Comparison of ENCODE assay signal across 24 cellular contexts in genomic region chr2:46409756-46410155, GRCh38.
DNase-seq lines count a peak whose midpoint lies in the region; ATAC-seq, FAIRE-seq and TF ChIP-seq lines count a peak whose summit lies in the region.
"Had no signal": no experiment of that assay in that cellular context is flagged by ENCODE, and none has a peak within 500 bp of the region (broad histone marks: within the 10 kb centered on the region; RNA-seq: fewer than 3 reads in every experiment).

No MANE protein-coding gene starts in this region.

- no peaks in the 10 kb centered on the region for H3K27me3 ChIP-seq in PC-9 (ENCODE audit: insufficient read depth, low read depth)
- H3K27me3 ChIP-seq in right cardiac atrium (ENCODE audit: control insufficient read depth, insufficient read depth), result no peaks in the 10 kb centered on the region
- no peaks in the 10 kb centered on the region for H3K27me3 ChIP-seq in sigmoid colon
- H3K27me3 ChIP-seq: dorsolateral prefrontal cortex, neural progenitor cell had no signal

- H3K27ac ChIP-seq in A549 (peak overlapping the region; percentile 79 to 89), PC-9 (peak overlapping the region; percentile 98), right cardiac atrium (ENCODE audit: low read length) (peak overlapping the region; percentile 32), sigmoid colon (peak overlapping the region; percentile 43 to 66 (median 54))
- H3K27ac ChIP-seq: dorsolateral prefrontal cortex, HL-60, neural progenitor cell had no signal

- TSS peak; percentile 87 for BruUV-seq in PC-9 (replicated peaks; lab: Mats Ljungman, UMichigan)

- no peak overlapping the region for H3K27ac Mint-ChIP-seq in activated naive CD4-positive, alpha-beta T cell treated with anti-CD3 and anti-CD28 coated beads, Interleukin-2, amount 50 U/mL, for 72 hours
- H3K27ac Mint-ChIP-seq: activated naive CD8-positive, alpha-beta T cell; immature natural killer cell; progenitor cell of endocrine pancreas; T-cell had no signal

- CTCF ChIA-PET in A549 (lab: Yijun Ruan, JAX), result interaction anchor here (0.6 to 0.7 kb wide), 3 partner anchors 32 to 361 kb away, joined by 3 read pairs; no protein-coding TSS in a partner anchor
- CTCF ChIA-PET in PC-9 (lab: Charles Lee), result interaction anchor here (0.7 to 0.8 kb wide), 2 partner anchors 49 to 816 kb away, joined by 3 to 5 read pairs; no protein-coding TSS in a partner anchor

- peaks cover 45% of the 10 kb centered on the region for H3K4me1 ChIP-seq in A549
- H3K4me1 ChIP-seq in PC-9 (replicated peaks; ENCODE audit: insufficient read depth), result peaks cover 80% of the 10 kb centered on the region
- peaks cover 6% of the 10 kb centered on the region for H3K4me1 ChIP-seq in right cardiac atrium (ENCODE audit: control insufficient read depth, insufficient read depth, low read length)
- peaks cover 0 to 25% (median 0%) of the 10 kb centered on the region in 4 donors for H3K4me1 ChIP-seq in sigmoid colon
- H3K4me1 ChIP-seq: neural progenitor cell had no signal

- no peak for TF ChIP-seq POLR2A in A549 (IDR thresholded peaks at IDR 0.05; ENCODE audit: low read length)
- no peak for TF ChIP-seq POLR2A in sigmoid colon (IDR thresholded peaks at IDR 0.05)

- DNase-seq in A549 (ENCODE audit: low read depth in 1 of 2, low spot score in 1 of 2) (no peak), PC-9 (no peak), right cardiac atrium (no peak), sigmoid colon (no peak), SK-N-DZ (ENCODE audit: low spot score) (no peak)
- no peak for DNase-seq in activated naive CD4-positive, alpha-beta T cell treated with anti-CD3 and anti-CD28 coated beads, Interleukin-2, amount 50 U/mL, for 72 hours (ENCODE audit: low spot score in 2 of 2)
- no peak for DNase-seq in activated T-cell treated with anti-CD3 and anti-CD28 coated beads, Interleukin-2, amount 50 U/mL, for 1 hour
- DNase-seq: activated CD4-positive, alpha-beta T cell treated with anti-CD3 and anti-CD28 coated beads, Interleukin-2, amount 50 U/mL, for 4 hours; activated CD4-positive, CD25-positive, alpha-beta regulatory T cell; C1 segment of cervical spinal cord; hippocampal formation; immature natural killer cell; SIG-M5; stimulated activated CD4-positive, alpha-beta T cell treated with anti-CD3 and anti-CD28 coated beads, Interleukin-1b, Interleukin-23, amount 100 ng/mL, for 48 hours; substantia nigra; T-cell had no signal

- H3K36me3 Mint-ChIP-seq in activated naive CD4-positive, alpha-beta T cell treated with anti-CD3 and anti-CD28 coated beads, Interleukin-2, amount 50 U/mL, for 72 hours, result no peaks in the 10 kb centered on the region
- H3K36me3 Mint-ChIP-seq: activated naive CD8-positive, alpha-beta T cell; immature natural killer cell; neural progenitor cell; T-cell had no signal

- intact Hi-C loops in PC-9 (cut with micrococcal nuclease; ENCODE audit: unreplicated experiment) (loop anchor here (1.0 to 2.0 kb wide), 5 partner anchors 23 to 417 kb away; partner anchors contain the start of gene EPAS1), right cardiac atrium (cut with DNase I) (no loop called here), sigmoid colon (cut with DNase I) (no loop called here)

- TF ChIP-seq CTCF in A549 (IDR thresholded peaks at IDR 0.05), result no peak
- no peak; the same call in 1 of the 2 replicates for TF ChIP-seq CTCF in PC-9 (conservative IDR thresholded peaks at IDR 0.05)
- TF ChIP-seq CTCF in sigmoid colon (IDR thresholded peaks at IDR 0.05), result no peak

- TF ChIP-seq EP300 in A549 (IDR thresholded peaks at IDR 0.05) (no peak), sigmoid colon (IDR thresholded peaks at IDR 0.05) (no peak)

- FAIRE-seq in A549 (lab: Jason Lieb, UNC), result no peak
- FAIRE-seq: astrocyte had no signal

- H3F3A ChIP-seq in PC-9 (ENCODE audit: insufficient read depth, low read depth), result peaks cover 62% of the 10 kb centered on the region

- ATAC-seq in A549, result peak; percentile 6 to 9; a peak in 3 of 6 replicates
- no peak for ATAC-seq in right cardiac atrium
- no peak for ATAC-seq in GM21526 (IDR thresholded peaks at IDR 0.05; ENCODE audit: low FRiP score, unreplicated experiment)
- no peak for ATAC-seq in activated naive CD4-positive, alpha-beta T cell treated with anti-CD3 and anti-CD28 coated beads, Interleukin-2, amount 50 U/mL, for 72 hours
- ATAC-seq: T-cell had no signal

- peak overlapping the region; percentile 15; the same call in 1 of the 2 replicates for H2AFZ ChIP-seq in PC-9
- H2AFZ ChIP-seq: neural progenitor cell had no signal

- no peaks in the 10 kb centered on the region for H3K9me3 Mint-ChIP-seq in activated naive CD4-positive, alpha-beta T cell treated with anti-CD3 and anti-CD28 coated beads, Interleukin-2, amount 50 U/mL, for 72 hours
- H3K9me3 Mint-ChIP-seq: immature natural killer cell, T-cell had no signal

- POLR2A ChIA-PET in A549 (lab: Yijun Ruan, JAX) (interaction anchor here (1.4 kb wide), 1 partner anchor 113 kb away, joined by 4 read pairs; the partner anchor contains the start of gene EPAS1), PC-9 (lab: Charles Lee; ENCODE audit: unreplicated experiment) (interaction anchor here (0.6 to 0.7 kb wide), 5 partner anchors 14 to 1867 kb away, joined by 4 to 9 read pairs (median 6); no protein-coding TSS in a partner anchor)

- H3K79me2 ChIP-seq in PC-9 (ENCODE audit: low read depth), result peaks cover 33% of the 10 kb centered on the region

- no peaks in the 10 kb centered on the region for H3K36me3 ChIP-seq in PC-9 (ENCODE audit: low read depth)
- H3K36me3 ChIP-seq in sigmoid colon, result no peaks in the 10 kb centered on the region
- H3K36me3 ChIP-seq: neural progenitor cell had no signal

- TF ChIP-seq RAD21 in A549 (conservative IDR thresholded peaks at IDR 0.05 in 1 of 2, IDR thresholded peaks at IDR 0.05 in 1 of 2), result no peak

- H3K4me2 ChIP-seq in A549 (peak overlapping the region; percentile 64), PC-9 (peak overlapping the region; percentile 77)
- H3K4me2 ChIP-seq: neural progenitor cell had no signal

- no peak overlapping the region for H3K4me3 ChIP-seq in A549
- peak overlapping the region; percentile 28; the same call in 1 of the 2 replicates for H3K4me3 ChIP-seq in PC-9
- H3K4me3 ChIP-seq in right cardiac atrium (ENCODE audit: low read length), result no peak overlapping the region
- H3K4me3 ChIP-seq in sigmoid colon, result no peak overlapping the region
- H3K4me3 ChIP-seq: dorsolateral prefrontal cortex, neural progenitor cell, skin epidermis had no signal

- no peaks in the 10 kb centered on the region for H4K20me1 ChIP-seq in PC-9 (ENCODE audit: insufficient read depth)

- no peaks in the 10 kb centered on the region for H3K9me2 ChIP-seq in PC-9 (ENCODE audit: insufficient read depth)

- H3K9me3 ChIP-seq in A549 (no peaks in the 10 kb centered on the region), PC-9 (ENCODE audit: insufficient read depth, low read depth) (no peaks in the 10 kb centered on the region), right cardiac atrium (ENCODE audit: control insufficient read depth, low read length) (no peaks in the 10 kb centered on the region), sigmoid colon (no peaks in the 10 kb centered on the region)

- WGBS in A549 (ENCODE audit: missing lambda C conversion rate), result 93% methylated on average over 4 of the region's 4 CpGs
- WGBS in right cardiac atrium, result 75% methylated on average over 4 of the region's 4 CpGs
- 62 to 80% methylated on average over 4 of the region's 4 CpGs for WGBS in sigmoid colon, 2 donors

TF ChIP-seq in A549, 52 proteins besides CTCF, POLR2A, EP300 and RAD21 (continues in another document):
- no peak for TF ChIP-seq ATOH8 (CRISPR knock-in tag; IDR thresholded peaks at IDR 0.05; ENCODE audit: low read depth)
- TF ChIP-seq MAZ (IDR thresholded peaks at IDR 0.05; ENCODE audit: borderline replicate concordance, low read depth, low read length), result no peak
- TF ChIP-seq CHD2 (IDR thresholded peaks at IDR 0.05; ENCODE audit: low read length, partially characterized antibody), result no peak
- no peak for TF ChIP-seq CHD4 (IDR thresholded peaks at IDR 0.05; ENCODE audit: borderline replicate concordance)
- TF ChIP-seq PBX3 (IDR thresholded peaks at IDR 0.05), result no peak
- TF ChIP-seq RARB (CRISPR knock-in tag; IDR thresholded peaks at IDR 0.05), result no peak
- TF ChIP-seq FOSL2 (IDR thresholded peaks at IDR 0.05), result no peak
- no peak for TF ChIP-seq FOSL2 (CRISPR knock-in tag; IDR thresholded peaks at IDR 0.05)
- no peak for TF ChIP-seq CBX8 (IDR thresholded peaks at IDR 0.05)
- TF ChIP-seq HMGXB4 (CRISPR knock-in tag; IDR thresholded peaks at IDR 0.05; ENCODE audit: borderline replicate concordance), result no peak
- no peak for TF ChIP-seq POLR2AphosphoS2 (conservative IDR thresholded peaks at IDR 0.05; ENCODE audit: low read length)
- TF ChIP-seq ZNF302 (CRISPR knock-in tag; IDR thresholded peaks at IDR 0.05), result no peak
- no peak for TF ChIP-seq NPAS2 (CRISPR knock-in tag; IDR thresholded peaks at IDR 0.05; ENCODE audit: borderline replicate concordance)

Comparison
In these comparisons a context has a peak if more than half of its experiments do, and no peak if none do; other contexts are left out.
1. ATAC-seq: peak in A549 (2 of 2); none in right cardiac atrium (0 of 2), GM21526 (single experiment) and activated naive CD4-positive, alpha-beta T cell treated with anti-CD3 and anti-CD28 coated beads, Interleukin-2, amount 50 U/mL, for 72 hours (0 of 2).
2. H3K27ac ChIP-seq: peak in every context shown above with its lines; median percentile 98 in PC-9; 84 in A549; 54 in sigmoid colon; 32 in right cardiac atrium.